In the genomic region with DNA sequence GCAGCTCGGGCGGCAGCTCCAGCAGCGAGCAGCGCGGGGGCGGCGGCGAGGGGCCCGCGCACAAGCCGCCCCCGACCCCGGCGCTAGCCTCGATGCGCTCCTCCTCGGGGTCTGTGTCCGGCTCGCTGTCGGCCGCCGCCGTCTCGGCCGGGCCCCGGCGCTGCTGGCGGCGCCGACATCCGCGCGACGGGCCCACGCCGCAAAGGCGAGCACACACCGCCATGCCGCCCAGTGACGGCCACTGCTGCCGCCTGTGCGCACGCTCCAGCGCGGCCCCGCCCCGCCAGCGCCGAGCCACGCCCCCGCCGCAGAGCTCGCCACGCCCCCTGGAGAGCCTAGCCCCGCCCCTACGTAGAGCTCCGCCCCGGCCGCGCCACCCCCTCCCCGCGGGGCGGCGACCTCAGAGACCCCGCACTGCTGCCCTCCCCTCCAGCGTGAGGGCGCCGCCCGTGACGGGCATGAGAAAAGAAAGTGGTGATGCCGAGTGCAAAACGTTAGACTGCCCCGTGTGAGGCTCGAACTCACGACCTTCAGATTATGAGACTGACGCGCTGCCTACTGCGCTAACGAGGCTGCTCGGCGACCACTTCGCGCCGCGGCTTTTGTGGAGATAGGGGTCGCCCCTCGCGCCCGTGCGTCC, we compare ENCODE assay signal across 8 cellular contexts. TPM values are rescaled to one million over a fixed set of nuclear protein-coding genes. Genes with fewer than 3 reads are reported as not detected.
A peak's percentile ranks its signal among the peaks of the same experiment; 100 is the strongest.
DNase-seq lines count a peak whose midpoint lies in the region; ATAC-seq and TF ChIP-seq lines count a peak whose summit lies in the region.

A gene with protein sequence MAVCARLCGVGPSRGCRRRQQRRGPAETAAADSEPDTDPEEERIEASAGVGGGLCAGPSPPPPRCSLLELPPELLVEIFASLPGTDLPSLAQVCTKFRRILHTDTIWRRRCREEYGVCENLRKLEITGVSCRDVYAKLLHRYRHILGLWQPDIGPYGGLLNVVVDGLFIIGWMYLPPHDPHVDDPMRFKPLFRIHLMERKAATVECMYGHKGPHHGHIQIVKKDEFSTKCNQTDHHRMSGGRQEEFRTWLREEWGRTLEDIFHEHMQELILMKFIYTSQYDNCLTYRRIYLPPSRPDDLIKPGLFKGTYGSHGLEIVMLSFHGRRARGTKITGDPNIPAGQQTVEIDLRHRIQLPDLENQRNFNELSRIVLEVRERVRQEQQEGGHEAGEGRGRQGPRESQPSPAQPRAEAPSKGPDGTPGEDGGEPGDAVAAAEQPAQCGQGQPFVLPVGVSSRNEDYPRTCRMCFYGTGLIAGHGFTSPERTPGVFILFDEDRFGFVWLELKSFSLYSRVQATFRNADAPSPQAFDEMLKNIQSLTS (minus strand): TSS at position 255 of the 640 bp plus-strand sequence. CDS start 32 bp downstream, at position 223.

- H3K4me3 ChIP-seq in WI38 (ENCODE audit: low read depth, low read length) (peak within 1 kb of the TSS; percentile 72), mammary epithelial cell (replicated peaks in 1 of 3; ENCODE audit: insufficient read depth in 1 of 3, low read depth in 2 of 3, low read length in 3 of 3) (peak within 1 kb of the TSS; percentile 88 to 93 (median 90)), spleen (peak within 1 kb of the TSS; percentile 63 to 94 (median 80))

- BruUV-seq in mammary epithelial cell (replicated peaks; lab: Mats Ljungman, UMichigan): no TSS peak

- peak within 1 kb of the TSS; percentile 69 for H3K9ac ChIP-seq in mammary epithelial cell (ENCODE audit: insufficient read depth, low read length)

- H3K27ac ChIP-seq in mammary epithelial cell (ENCODE audit: insufficient read depth, low read depth, low read length) (peak within 1 kb of the TSS; percentile 67), spleen (peak within 1 kb of the TSS; percentile 75 to 93 (median 92))

- ATAC-seq in HG03025 (IDR thresholded peaks at IDR 0.05; ENCODE audit: low FRiP score, unreplicated experiment): peak; percentile 43

- H3K9me3 ChIP-seq in mammary epithelial cell (replicated peaks; ENCODE audit: insufficient read depth, low read length) (no peaks in the 10 kb centered on the region), spleen (no peaks in the 10 kb centered on the region)

- H3K27me3 Mint-ChIP-seq in immature natural killer cell (ENCODE audit: low read depth in 3 of 3): peaks cover 8 to 25% (median 21%) of the 10 kb centered on the region in 3 donors

- CTCF ChIA-PET in mammary epithelial cell (lab: Charles Lee; ENCODE audit: low non-redundant PET): no interaction called here

- H3K36me3 Mint-ChIP-seq in immature natural killer cell: no peaks in the 10 kb centered on the region

- peaks cover 0 to 2% (median 0%) of the 10 kb centered on the region in 6 donors for H3K9me3 Mint-ChIP-seq in immature natural killer cell

- dilution Hi-C loops in mammary epithelial cell (cut with HindIII; ENCODE audit: low sequenced_read_pairs): loop anchor here (10.0 kb wide), 1 partner anchor 829 kb away; a partner anchor contains a TSS

- H3K27ac Mint-ChIP-seq in immature natural killer cell: peak within 1 kb of the TSS; percentile 89 to 98 (median 95)

- TF ChIP-seq POLR2A in spleen (IDR thresholded peaks at IDR 0.05): peak in 1 of 3 donors; percentile 59

- H3K79me2 ChIP-seq in mammary epithelial cell (ENCODE audit: insufficient read depth, low read length): peaks cover 48% of the 10 kb centered on the region

- 0% methylated on average over 9 of the region's 90 CpGs for WGBS in mammary epithelial cell (ENCODE audit: low coverage, missing lambda C conversion rate)
- 0 to 1% (median 0%) methylated on average over 3 to 90 of the region's 90 CpGs for WGBS in spleen, 5 donors

- H4K20me1 ChIP-seq in mammary epithelial cell (ENCODE audit: insufficient read depth, low read length): no peaks in the 10 kb centered on the region

- H3K4me1 Mint-ChIP-seq in immature natural killer cell: peaks cover 47 to 55% of the 10 kb centered on the region in 2 donors

- TF ChIP-seq CTCF in WI38 (IDR thresholded peaks at IDR 0.05; ENCODE audit: low read depth, low read length) (no peak), mammary epithelial cell (conservative IDR thresholded peaks at IDR 0.05 in 1 of 2, IDR thresholded peaks at IDR 0.05 in 1 of 2; ENCODE audit: extremely low read depth in 1 of 2, insufficient read depth in 1 of 2, low read depth in 1 of 2, low read length in 2 of 2) (no peak), spleen (IDR thresholded peaks at IDR 0.05 in 8 of 11, conservative IDR thresholded peaks at IDR 0.05 in 3 of 11) (no peak)

- H3K4me1 ChIP-seq in mammary epithelial cell (ENCODE audit: insufficient read depth, low read length): peaks cover 28% of the 10 kb centered on the region
- H3K4me1 ChIP-seq in spleen: peaks cover 18 to 90% (median 72%) of the 10 kb centered on the region in 6 donors

- H3K27me3 ChIP-seq in mammary epithelial cell (ENCODE audit: insufficient read depth, low read length): no peaks in the 10 kb centered on the region
- H3K27me3 ChIP-seq in spleen (replicated peaks in 1 of 7): no peaks in the 10 kb centered on the region

- peak; percentile 75 for DNase-seq in NK-92 treated with Interleukin-12 subunit alpha and Interleukin-12 subunit beta, amount 100 ng/mL, for 24 hours (lab: John Stamatoyannopoulos, UW)
- DNase-seq in NK-92 (lab: John Stamatoyannopoulos, UW; ENCODE audit: unreplicated experiment): no peak
- DNase-seq in NCI-H2171 (lab: John Stamatoyannopoulos, UW): peak; percentile 87
- DNase-seq in mammary epithelial cell: peak; percentile 88
- peak; percentile 89 to 93 (median 93) for DNase-seq in immature natural killer cell
- peak; percentile 97 for DNase-seq in spleen

- H3K4me2 ChIP-seq in mammary epithelial cell (ENCODE audit: insufficient read depth, low read depth, low read length): peak within 1 kb of the TSS; percentile 92

- H3K36me3 ChIP-seq in mammary epithelial cell (ENCODE audit: insufficient read depth, low read length): no peaks in the 10 kb centered on the region
- H3K36me3 ChIP-seq in spleen: no peaks in the 10 kb centered on the region

- in situ Hi-C loops in mammary epithelial cell (cut with MboI; ENCODE audit: low sequenced_read_pairs in 2 of 2): loop anchor here in 1 of 2 donors (25.0 kb wide), 1 partner anchor 821 kb away; a partner anchor contains a TSS

- intact Hi-C loops in mammary epithelial cell (cut with micrococcal nuclease) (loop anchor here (5.0 to 10.0 kb wide), 2 partner anchors 719 to 1636 kb away; no protein-coding TSS in a partner anchor), spleen (cut with DNase I; ENCODE audit: low total_unique reads) (loop anchor here (5.0 to 10.0 kb wide), 2 partner anchors 66 to 381 kb away; a partner anchor contains a TSS)

- H2AFZ ChIP-seq in mammary epithelial cell (ENCODE audit: low read depth, low read length): peak within 1 kb of the TSS; percentile 95

- peak within 1 kb of the TSS; percentile 89 to 92 (median 92) for H3K4me3 Mint-ChIP-seq in immature natural killer cell

RNA-seq across cellular contexts. Expression of the gene that starts here (rescaled TPM):
- total RNA-seq in mammary epithelial cell: 10 to 100 TPM; 31.2 to 36.1 TPM
- polyA plus RNA-seq in mammary epithelial cell: 14.5 TPM
- polyA minus RNA-seq in mammary epithelial cell: 25.3 TPM
- 10 to 100 TPM; 13.0 to 24.8 (median 14.9) TPM for polyA plus RNA-seq in immature natural killer cell
- total RNA-seq in spleen: 10 to 100 TPM; 23.6 to 30.6 (median 27.2) TPM
- polyA plus RNA-seq in spleen: 10 to 100 TPM in 1 of 3 donors, 1 to 10 TPM in 2; 7.9 to 11.0 (median 9.7) TPM
